In the genomic region with DNA sequence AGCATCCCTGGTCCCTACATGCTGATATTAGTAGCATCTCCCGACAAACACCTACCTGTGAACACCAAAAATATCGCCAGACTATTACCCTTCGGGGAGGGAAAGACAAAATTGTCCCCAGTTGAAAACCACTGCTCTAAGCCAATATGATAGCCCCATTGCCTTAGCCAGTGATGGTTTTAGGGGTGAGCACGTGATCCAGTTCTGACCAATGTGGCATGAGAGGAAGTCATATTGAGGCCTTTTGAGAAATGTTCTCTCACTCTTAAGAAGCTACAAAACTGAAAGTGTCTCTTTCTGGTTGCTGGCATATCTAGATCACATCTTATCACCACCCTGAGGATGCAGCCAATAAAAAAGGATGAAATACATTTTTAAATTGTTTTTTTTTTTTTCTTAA, we compare ENCODE assay signal across 26 cellular contexts.
"Had no signal": no experiment of that assay in that cellular context is flagged by ENCODE, and none has a peak within 500 bp of the region (broad histone marks: within the 10 kb centered on the region; RNA-seq: fewer than 3 reads in every experiment).

No MANE protein-coding gene starts in this region.

- H3K4me1 ChIP-seq: colonic mucosa, esophagus squamous epithelium, gastrocnemius medialis, heart right ventricle, left lung had no signal

- H3K36me3 ChIP-seq: colonic mucosa, esophagus squamous epithelium, gastrocnemius medialis, heart right ventricle, left lung had no signal

- H3K27ac ChIP-seq: colonic mucosa, epithelial cell of prostate, esophagus squamous epithelium, gastrocnemius medialis, heart right ventricle, left lung had no signal

- H3K27me3 ChIP-seq: colonic mucosa, esophagus squamous epithelium, gastrocnemius medialis, left lung had no signal

- H3K9me3 ChIP-seq: colonic mucosa, esophagus squamous epithelium, gastrocnemius medialis, left lung had no signal

- DNase-seq: colonic mucosa; cortex of kidney; effector CD8-positive, alpha-beta T cell; effector memory CD8-positive, alpha-beta T cell; endodermal cell; erythroblast; esophagus squamous epithelium; foreskin fibroblast; foreskin melanocyte; gastrocnemius medialis; glutamatergic neuron; head of caudate nucleus; heart right ventricle; hippocampal formation; left cardiac atrium; left lung; left ventricle myocardium superior; mammary epithelial cell; mesendoderm; midbrain had no signal

- FAIRE-seq: endometrium, islet of Langerhans, keratinocyte had no signal

- ATAC-seq: effector memory CD8-positive, alpha-beta T cell; esophagus mucosa; gastrocnemius medialis; heart right ventricle; left lung; left ventricle myocardium superior had no signal

- H3K4me3 ChIP-seq: colonic mucosa, esophagus squamous epithelium, gastrocnemius medialis, heart right ventricle, left lung, lung had no signal
